Comparison of ENCODE assay signal across 1 cellular context in the genomic region with DNA sequence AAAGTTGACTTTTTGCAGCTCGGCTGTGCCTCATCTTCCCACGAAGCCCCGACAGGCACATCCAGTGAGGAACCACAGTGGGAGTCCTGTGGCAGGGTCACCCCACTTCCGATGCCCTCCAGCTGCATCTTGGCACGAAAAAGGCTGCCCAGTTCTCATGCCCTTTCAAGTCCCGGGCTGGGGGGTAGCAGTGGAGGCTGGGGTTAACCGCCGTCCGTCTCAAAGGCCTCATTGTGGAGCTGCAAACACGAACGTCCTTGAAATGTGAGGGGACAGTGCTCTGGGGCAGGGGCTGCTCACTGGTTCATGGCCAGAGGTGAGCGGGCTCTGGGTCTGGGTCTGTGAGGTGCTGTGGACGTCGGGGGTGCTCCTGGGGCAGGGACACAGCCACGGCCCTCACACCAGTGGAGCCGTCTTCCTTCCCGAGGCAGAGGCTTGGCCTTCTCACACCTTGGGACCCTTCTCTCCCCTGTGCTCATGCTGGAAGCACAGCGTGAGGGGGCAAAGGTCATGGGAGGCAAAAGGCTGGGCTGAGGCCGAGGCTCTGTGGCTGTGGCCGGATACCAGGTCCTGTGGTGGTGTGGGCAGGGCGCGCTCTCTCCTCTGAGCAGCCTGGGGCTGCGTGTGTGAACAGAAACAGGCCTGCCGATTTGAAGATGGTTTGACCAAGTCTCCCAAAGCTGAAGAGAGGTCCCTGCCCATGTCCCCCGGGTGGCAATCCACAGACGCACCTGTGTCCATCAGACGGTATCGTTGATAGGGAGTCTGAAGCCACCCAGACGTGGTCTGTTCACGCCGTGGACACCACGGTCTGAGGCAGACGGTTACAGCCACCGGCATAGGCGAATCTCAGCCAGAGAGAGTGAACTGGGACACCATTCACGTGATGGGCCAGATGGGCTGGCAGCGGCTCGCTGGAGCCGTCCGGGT.
A peak's percentile ranks its signal among the peaks of the same experiment; 100 is the strongest.
TF ChIP-seq lines count a peak whose summit lies in the region.

No MANE protein-coding gene starts in this region.

TF ChIP-seq in HepG2, 621 proteins besides CTCF, POLR2A, EP300 and RAD21 (continued from another document and continues in another):
- TF ChIP-seq ZBTB20 (CRISPR knock-in tag; IDR thresholded peaks at IDR 0.05; ENCODE audit: borderline replicate concordance, low read depth) (no peak), AGO1 (IDR thresholded peaks at IDR 0.05; ENCODE audit: low read depth, low read length, poor library complexity, severe bottlenecking) (peak; percentile 88), MATR3 (CRISPR knock-in tag; IDR thresholded peaks at IDR 0.05) (no peak), SKI (IDR thresholded peaks at IDR 0.05; ENCODE audit: partially characterized antibody) (peak; percentile 38), SAFB2 (CRISPR knock-in tag; IDR thresholded peaks at IDR 0.05; ENCODE audit: borderline replicate concordance, low read depth) (0 out of 2 replicates have a peak, but pooled peaks have one; percentile 21), MBNL3 (CRISPR knock-in tag; conservative IDR thresholded peaks at IDR 0.05) (no peak), NR2C2 (CRISPR knock-in tag; IDR thresholded peaks at IDR 0.05; ENCODE audit: borderline replicate concordance) (peak; percentile 97), AHR (CRISPR knock-in tag; IDR thresholded peaks at IDR 0.05) (peak; percentile 85; the same call in 1 of the 2 replicates), RFXAP (CRISPR knock-in tag; IDR thresholded peaks at IDR 0.05; ENCODE audit: borderline replicate concordance) (peak; percentile 94), SETDB1 (CRISPR knock-in tag; IDR thresholded peaks at IDR 0.05; ENCODE audit: borderline replicate concordance) (no peak), MAF1 (CRISPR knock-in tag; IDR thresholded peaks at IDR 0.05; ENCODE audit: borderline replicate concordance) (peak; percentile 81; the same call in 1 of the 2 replicates), KMT2B (CRISPR knock-in tag; IDR thresholded peaks at IDR 0.05) (peak; percentile 65; the same call in 1 of the 2 replicates), HCFC1 (IDR thresholded peaks at IDR 0.05; ENCODE audit: low read depth, low read length) (no peak), CHCHD3 (CRISPR knock-in tag; IDR thresholded peaks at IDR 0.05) (peak; percentile 94; the same call in 1 of the 2 replicates), JUNB (CRISPR knock-in tag; IDR thresholded peaks at IDR 0.05; ENCODE audit: borderline replicate concordance) (peak; percentile 31; the same call in 1 of the 2 replicates), TARDBP (CRISPR knock-in tag; IDR thresholded peaks at IDR 0.05) (peak; percentile 100), PHF8 (CRISPR knock-in tag; IDR thresholded peaks at IDR 0.05) (peak; percentile 69), ZBTB1 (CRISPR knock-in tag; IDR thresholded peaks at IDR 0.05; ENCODE audit: borderline replicate concordance) (0 out of 2 replicates have a peak, but pooled peaks have one; percentile 52), SPEN (CRISPR knock-in tag; IDR thresholded peaks at IDR 0.05; ENCODE audit: low read depth) (peak; percentile 88), MTF2 (CRISPR knock-in tag; IDR thresholded peaks at IDR 0.05; ENCODE audit: borderline replicate concordance) (no peak), ZNF672 (CRISPR knock-in tag; IDR thresholded peaks at IDR 0.05) (no peak), XRCC5 (optimal IDR thresholded peaks at IDR 0.05; ENCODE audit: low read length) (peak; percentile 88), SMARCC2 (IDR thresholded peaks at IDR 0.05) (no peak), RNF2 (conservative IDR thresholded peaks at IDR 0.05; ENCODE audit: low read depth) (peak; percentile 44; the same call in 1 of the 2 replicates), ZNF235 (CRISPR knock-in tag; IDR thresholded peaks at IDR 0.05; ENCODE audit: borderline replicate concordance) (peak; percentile 86), ZNF703 (CRISPR knock-in tag; IDR thresholded peaks at IDR 0.05; ENCODE audit: borderline replicate concordance) (peak; percentile 76; the same call in 1 of the 2 replicates)
- TF ChIP-seq, protein P1, sequence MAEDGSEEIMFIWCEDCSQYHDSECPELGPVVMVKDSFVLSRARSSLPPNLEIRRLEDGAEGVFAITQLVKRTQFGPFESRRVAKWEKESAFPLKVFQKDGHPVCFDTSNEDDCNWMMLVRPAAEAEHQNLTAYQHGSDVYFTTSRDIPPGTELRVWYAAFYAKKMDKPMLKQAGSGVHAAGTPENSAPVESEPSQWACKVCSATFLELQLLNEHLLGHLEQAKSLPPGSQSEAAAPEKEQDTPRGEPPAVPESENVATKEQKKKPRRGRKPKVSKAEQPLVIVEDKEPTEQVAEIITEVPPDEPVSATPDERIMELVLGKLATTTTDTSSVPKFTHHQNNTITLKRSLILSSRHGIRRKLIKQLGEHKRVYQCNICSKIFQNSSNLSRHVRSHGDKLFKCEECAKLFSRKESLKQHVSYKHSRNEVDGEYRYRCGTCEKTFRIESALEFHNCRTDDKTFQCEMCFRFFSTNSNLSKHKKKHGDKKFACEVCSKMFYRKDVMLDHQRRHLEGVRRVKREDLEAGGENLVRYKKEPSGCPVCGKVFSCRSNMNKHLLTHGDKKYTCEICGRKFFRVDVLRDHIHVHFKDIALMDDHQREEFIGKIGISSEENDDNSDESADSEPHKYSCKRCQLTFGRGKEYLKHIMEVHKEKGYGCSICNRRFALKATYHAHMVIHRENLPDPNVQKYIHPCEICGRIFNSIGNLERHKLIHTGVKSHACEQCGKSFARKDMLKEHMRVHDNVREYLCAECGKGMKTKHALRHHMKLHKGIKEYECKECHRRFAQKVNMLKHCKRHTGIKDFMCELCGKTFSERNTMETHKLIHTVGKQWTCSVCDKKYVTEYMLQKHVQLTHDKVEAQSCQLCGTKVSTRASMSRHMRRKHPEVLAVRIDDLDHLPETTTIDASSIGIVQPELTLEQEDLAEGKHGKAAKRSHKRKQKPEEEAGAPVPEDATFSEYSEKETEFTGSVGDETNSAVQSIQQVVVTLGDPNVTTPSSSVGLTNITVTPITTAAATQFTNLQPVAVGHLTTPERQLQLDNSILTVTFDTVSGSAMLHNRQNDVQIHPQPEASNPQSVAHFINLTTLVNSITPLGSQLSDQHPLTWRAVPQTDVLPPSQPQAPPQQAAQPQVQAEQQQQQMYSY (CRISPR knock-in tag; IDR thresholded peaks at IDR 0.05) = peak; percentile 61; the same call in 1 of the 2 replicates
- TF ChIP-seq, protein P2, sequence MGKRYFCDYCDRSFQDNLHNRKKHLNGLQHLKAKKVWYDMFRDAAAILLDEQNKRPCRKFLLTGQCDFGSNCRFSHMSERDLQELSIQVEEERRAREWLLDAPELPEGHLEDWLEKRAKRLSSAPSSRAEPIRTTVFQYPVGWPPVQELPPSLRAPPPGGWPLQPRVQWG (CRISPR knock-in tag; IDR thresholded peaks at IDR 0.05; ENCODE audit: borderline replicate concordance, low read depth) = no peak
- TF ChIP-seq, protein P3, sequence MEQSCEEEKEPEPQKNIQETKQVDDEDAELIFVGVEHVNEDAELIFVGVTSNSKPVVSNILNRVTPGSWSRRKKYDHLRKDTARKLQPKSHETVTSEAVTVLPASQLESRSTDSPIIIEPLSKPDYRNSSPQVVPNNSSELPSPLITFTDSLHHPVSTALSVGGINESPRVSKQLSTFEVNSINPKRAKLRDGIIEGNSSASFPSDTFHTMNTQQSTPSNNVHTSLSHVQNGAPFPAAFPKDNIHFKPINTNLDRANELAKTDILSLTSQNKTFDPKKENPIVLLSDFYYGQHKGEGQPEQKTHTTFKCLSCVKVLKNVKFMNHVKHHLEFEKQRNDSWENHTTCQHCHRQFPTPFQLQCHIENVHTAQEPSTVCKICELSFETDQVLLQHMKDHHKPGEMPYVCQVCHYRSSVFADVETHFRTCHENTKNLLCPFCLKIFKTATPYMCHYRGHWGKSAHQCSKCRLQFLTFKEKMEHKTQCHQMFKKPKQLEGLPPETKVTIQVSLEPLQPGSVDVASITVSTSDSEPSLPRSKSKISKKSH (CRISPR knock-in tag; IDR thresholded peaks at IDR 0.05; ENCODE audit: borderline replicate concordance) = peak; percentile 85
- TF ChIP-seq, protein P4, sequence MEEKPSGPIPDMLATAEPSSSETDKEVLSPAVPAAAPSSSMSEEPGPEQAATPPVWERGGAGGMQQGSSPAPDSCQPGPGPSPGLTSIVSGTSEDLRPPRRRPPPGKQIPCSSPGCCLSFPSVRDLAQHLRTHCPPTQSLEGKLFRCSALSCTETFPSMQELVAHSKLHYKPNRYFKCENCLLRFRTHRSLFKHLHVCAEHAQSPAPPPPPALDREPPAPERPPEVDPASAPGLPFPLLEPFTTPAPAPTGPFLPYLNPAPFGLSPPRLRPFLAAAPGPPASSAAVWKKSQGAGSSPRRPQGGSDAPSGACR (CRISPR knock-in tag; IDR thresholded peaks at IDR 0.05) = peak; percentile 66; the same call in 1 of the 2 replicates
- TF ChIP-seq, protein P5, sequence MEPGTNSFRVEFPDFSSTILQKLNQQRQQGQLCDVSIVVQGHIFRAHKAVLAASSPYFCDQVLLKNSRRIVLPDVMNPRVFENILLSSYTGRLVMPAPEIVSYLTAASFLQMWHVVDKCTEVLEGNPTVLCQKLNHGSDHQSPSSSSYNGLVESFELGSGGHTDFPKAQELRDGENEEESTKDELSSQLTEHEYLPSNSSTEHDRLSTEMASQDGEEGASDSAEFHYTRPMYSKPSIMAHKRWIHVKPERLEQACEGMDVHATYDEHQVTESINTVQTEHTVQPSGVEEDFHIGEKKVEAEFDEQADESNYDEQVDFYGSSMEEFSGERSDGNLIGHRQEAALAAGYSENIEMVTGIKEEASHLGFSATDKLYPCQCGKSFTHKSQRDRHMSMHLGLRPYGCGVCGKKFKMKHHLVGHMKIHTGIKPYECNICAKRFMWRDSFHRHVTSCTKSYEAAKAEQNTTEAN (CRISPR knock-in tag; conservative IDR thresholded peaks at IDR 0.05) = peak; percentile 91
- TF ChIP-seq, protein P6, sequence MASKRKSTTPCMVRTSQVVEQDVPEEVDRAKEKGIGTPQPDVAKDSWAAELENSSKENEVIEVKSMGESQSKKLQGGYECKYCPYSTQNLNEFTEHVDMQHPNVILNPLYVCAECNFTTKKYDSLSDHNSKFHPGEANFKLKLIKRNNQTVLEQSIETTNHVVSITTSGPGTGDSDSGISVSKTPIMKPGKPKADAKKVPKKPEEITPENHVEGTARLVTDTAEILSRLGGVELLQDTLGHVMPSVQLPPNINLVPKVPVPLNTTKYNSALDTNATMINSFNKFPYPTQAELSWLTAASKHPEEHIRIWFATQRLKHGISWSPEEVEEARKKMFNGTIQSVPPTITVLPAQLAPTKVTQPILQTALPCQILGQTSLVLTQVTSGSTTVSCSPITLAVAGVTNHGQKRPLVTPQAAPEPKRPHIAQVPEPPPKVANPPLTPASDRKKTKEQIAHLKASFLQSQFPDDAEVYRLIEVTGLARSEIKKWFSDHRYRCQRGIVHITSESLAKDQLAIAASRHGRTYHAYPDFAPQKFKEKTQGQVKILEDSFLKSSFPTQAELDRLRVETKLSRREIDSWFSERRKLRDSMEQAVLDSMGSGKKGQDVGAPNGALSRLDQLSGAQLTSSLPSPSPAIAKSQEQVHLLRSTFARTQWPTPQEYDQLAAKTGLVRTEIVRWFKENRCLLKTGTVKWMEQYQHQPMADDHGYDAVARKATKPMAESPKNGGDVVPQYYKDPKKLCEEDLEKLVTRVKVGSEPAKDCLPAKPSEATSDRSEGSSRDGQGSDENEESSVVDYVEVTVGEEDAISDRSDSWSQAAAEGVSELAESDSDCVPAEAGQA (IDR thresholded peaks at IDR 0.05; ENCODE audit: low read depth) = no peak
- TF ChIP-seq, protein P6 (CRISPR knock-in tag; IDR thresholded peaks at IDR 0.05; ENCODE audit: borderline replicate concordance) = no peak
- TF ChIP-seq, protein P7, sequence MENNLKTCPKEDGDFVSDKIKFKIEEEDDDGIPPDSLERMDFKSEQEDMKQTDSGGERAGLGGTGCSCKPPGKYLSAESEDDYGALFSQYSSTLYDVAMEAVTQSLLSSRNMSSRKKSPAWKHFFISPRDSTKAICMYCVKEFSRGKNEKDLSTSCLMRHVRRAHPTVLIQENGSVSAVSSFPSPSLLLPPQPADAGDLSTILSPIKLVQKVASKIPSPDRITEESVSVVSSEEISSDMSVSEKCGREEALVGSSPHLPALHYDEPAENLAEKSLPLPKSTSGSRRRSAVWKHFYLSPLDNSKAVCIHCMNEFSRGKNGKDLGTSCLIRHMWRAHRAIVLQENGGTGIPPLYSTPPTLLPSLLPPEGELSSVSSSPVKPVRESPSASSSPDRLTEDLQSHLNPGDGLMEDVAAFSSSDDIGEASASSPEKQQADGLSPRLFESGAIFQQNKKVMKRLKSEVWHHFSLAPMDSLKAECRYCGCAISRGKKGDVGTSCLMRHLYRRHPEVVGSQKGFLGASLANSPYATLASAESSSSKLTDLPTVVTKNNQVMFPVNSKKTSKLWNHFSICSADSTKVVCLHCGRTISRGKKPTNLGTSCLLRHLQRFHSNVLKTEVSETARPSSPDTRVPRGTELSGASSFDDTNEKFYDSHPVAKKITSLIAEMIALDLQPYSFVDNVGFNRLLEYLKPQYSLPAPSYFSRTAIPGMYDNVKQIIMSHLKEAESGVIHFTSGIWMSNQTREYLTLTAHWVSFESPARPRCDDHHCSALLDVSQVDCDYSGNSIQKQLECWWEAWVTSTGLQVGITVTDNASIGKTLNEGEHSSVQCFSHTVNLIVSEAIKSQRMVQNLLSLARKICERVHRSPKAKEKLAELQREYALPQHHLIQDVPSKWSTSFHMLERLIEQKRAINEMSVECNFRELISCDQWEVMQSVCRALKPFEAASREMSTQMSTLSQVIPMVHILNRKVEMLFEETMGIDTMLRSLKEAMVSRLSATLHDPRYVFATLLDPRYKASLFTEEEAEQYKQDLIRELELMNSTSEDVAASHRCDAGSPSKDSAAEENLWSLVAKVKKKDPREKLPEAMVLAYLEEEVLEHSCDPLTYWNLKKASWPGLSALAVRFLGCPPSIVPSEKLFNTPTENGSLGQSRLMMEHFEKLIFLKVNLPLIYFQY (CRISPR knock-in tag; IDR thresholded peaks at IDR 0.05; ENCODE audit: borderline replicate concordance) = 0 out of 2 replicates have a peak, but pooled peaks have one; percentile 37
- TF ChIP-seq, protein P8, sequence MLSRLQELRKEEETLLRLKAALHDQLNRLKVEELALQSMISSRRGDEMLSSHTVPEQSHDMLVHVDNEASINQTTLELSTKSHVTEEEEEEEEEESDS (CRISPR knock-in tag; IDR thresholded peaks at IDR 0.05; ENCODE audit: borderline replicate concordance) = no peak
- TF ChIP-seq, protein P9, sequence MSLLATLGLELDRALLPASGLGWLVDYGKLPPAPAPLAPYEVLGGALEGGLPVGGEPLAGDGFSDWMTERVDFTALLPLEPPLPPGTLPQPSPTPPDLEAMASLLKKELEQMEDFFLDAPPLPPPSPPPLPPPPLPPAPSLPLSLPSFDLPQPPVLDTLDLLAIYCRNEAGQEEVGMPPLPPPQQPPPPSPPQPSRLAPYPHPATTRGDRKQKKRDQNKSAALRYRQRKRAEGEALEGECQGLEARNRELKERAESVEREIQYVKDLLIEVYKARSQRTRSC (CRISPR knock-in tag; IDR thresholded peaks at IDR 0.05; ENCODE audit: low read depth) = 0 out of 2 replicates have a peak, but pooled peaks have one; percentile 76
